In the genomic region with DNA sequence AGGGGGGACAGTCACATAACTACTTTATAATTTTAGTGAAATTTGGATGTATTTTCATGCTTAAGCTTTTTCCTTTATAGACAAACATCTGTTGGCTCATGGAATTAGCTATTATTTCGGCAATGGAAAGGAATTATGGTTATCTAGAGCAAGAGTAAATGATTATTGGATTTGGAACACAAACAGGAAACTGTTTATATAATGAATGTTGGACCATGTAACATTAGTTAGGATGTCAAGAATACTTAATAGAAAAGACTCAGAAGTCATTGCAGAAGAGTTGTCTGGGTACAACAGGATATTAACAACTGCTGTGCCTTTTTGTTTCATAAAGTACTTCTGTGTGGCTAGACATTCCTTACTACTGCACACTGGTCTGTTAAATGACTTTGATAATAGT, we compare ENCODE assay signal across 20 cellular contexts.
A peak's percentile ranks its signal among the peaks of the same experiment; 100 is the strongest.
DNase-seq lines count a peak whose midpoint lies in the region; ATAC-seq, FAIRE-seq and TF ChIP-seq lines count a peak whose summit lies in the region.
"Had no signal": no experiment of that assay in that cellular context is flagged by ENCODE, and none has a peak within 500 bp of the region (broad histone marks: within the 10 kb centered on the region; RNA-seq: fewer than 3 reads in every experiment).

No MANE protein-coding gene starts in this region.

- no peaks in the 10 kb centered on the region for H3K27me3 ChIP-seq in osteoblast (ENCODE audit: insufficient read depth, low read length)

- H3K36me3 ChIP-seq in HEK293 (ENCODE audit: control insufficient read depth in 2 of 2, insufficient read depth in 1 of 2, low read length in 2 of 2) (no peaks in the 10 kb centered on the region), osteoblast (ENCODE audit: insufficient read depth, low read length) (no peaks in the 10 kb centered on the region)
- H3K36me3 ChIP-seq: HAP-1 had no signal

- CTCF ChIA-PET in HEK293 (lab: Yijun Ruan, JAX), result interaction anchor here (0.9 kb wide), 1 partner anchor 9 kb away, joined by 3 read pairs; no protein-coding TSS in a partner anchor

- H3K79me2 ChIP-seq in osteoblast (ENCODE audit: insufficient read depth, low read length), result no peaks in the 10 kb centered on the region

- H3K4me2 ChIP-seq in osteoblast (ENCODE audit: insufficient read depth, low read length), result no peak overlapping the region
- H3K4me2 ChIP-seq: A549, GM23338 had no signal

- peak; percentile 14 for FAIRE-seq in GM19239 (lab: Jason Lieb, UNC)
- FAIRE-seq: A549, GM12891, GM18507 had no signal

- H3K9me3 ChIP-seq in HEK293 (ENCODE audit: control insufficient read depth, insufficient read depth, low read depth, low read length) (no peaks in the 10 kb centered on the region), osteoblast (ENCODE audit: low read depth, low read length) (no peaks in the 10 kb centered on the region)
- H3K9me3 ChIP-seq: A549, HAP-1 had no signal

- H3K4me1 ChIP-seq in HEK293 (ENCODE audit: control insufficient read depth, insufficient read depth, low read length), result peaks cover 6% of the 10 kb centered on the region; the same call in 1 of the 2 replicates
- H3K4me1 ChIP-seq in osteoblast (ENCODE audit: insufficient read depth, low read length), result no peaks in the 10 kb centered on the region
- H3K4me1 ChIP-seq: A549 had no signal

- no peak overlapping the region for H3K27ac ChIP-seq in HEK293 (ENCODE audit: extremely low read depth, low read depth, low read length)
- H3K27ac ChIP-seq in osteoblast (ENCODE audit: low read depth, low read length), result no peak overlapping the region
- H3K27ac ChIP-seq: A549 had no signal

- TF ChIP-seq CTCF in HEK293 (tag by site-specific recombination; IDR thresholded peaks at IDR 0.05), result no peak
- TF ChIP-seq CTCF in osteoblast (IDR thresholded peaks at IDR 0.05; ENCODE audit: extremely low read depth, low read depth, low read length), result no peak

- peak overlapping the region; percentile 15 for H2AFZ ChIP-seq in osteoblast (ENCODE audit: low read length)
- H2AFZ ChIP-seq: GM23338 had no signal

- H4K20me1 ChIP-seq in osteoblast (ENCODE audit: insufficient read depth, low read length), result no peaks in the 10 kb centered on the region

- POLR2A ChIA-PET in HEK293 (lab: Yijun Ruan, JAX), result no interaction called here

- H3K4me3 ChIP-seq in HEK293 (ENCODE audit: low read depth, low read length) (no peak overlapping the region), osteoblast (ENCODE audit: insufficient read depth, low read length) (no peak overlapping the region)
- H3K4me3 ChIP-seq: A549, GM23338, HAP-1 had no signal

- DNase-seq in GM19239 (ENCODE audit: insufficient read length, low spot score) (no peak), osteoblast (ENCODE audit: insufficient read length, low spot score, missing footprints) (no peak), NCI-H1417 treated with DMSO at 0.1 percent for 48 hours (lab: John Stamatoyannopoulos, UW) (no peak), SHP77 treated with DMSO at 0.1 percent for 48 hours (lab: John Stamatoyannopoulos, UW) (no peak)
- no peak for DNase-seq in activated CD8-positive, alpha-beta memory T cell treated with anti-CD3 and anti-CD28 coated beads for 24 hours
- DNase-seq: 8988T; C1 segment of cervical spinal cord; Calu3; CD4-positive, alpha-beta memory T cell; COR-L47; DMS53; DMS79 treated with DMSO at 0.1 percent for 48 hours; GF-D8 had no signal

- ATAC-seq in GM19395 (IDR thresholded peaks at IDR 0.05; ENCODE audit: unreplicated experiment), result no peak
- ATAC-seq: A549, GM23338 had no signal

TF ChIP-seq in HEK293, 187 proteins besides CTCF, POLR2A, EP300 and RAD21:
- TF ChIP-seq ZNF112 (tag by site-specific recombination; IDR thresholded peaks at IDR 0.05) (no peak), ZNF664 (tag by site-specific recombination; IDR thresholded peaks at IDR 0.05) (peak; percentile 62; the same call in 1 of the 2 replicates)
- TF ChIP-seq, protein P1, sequence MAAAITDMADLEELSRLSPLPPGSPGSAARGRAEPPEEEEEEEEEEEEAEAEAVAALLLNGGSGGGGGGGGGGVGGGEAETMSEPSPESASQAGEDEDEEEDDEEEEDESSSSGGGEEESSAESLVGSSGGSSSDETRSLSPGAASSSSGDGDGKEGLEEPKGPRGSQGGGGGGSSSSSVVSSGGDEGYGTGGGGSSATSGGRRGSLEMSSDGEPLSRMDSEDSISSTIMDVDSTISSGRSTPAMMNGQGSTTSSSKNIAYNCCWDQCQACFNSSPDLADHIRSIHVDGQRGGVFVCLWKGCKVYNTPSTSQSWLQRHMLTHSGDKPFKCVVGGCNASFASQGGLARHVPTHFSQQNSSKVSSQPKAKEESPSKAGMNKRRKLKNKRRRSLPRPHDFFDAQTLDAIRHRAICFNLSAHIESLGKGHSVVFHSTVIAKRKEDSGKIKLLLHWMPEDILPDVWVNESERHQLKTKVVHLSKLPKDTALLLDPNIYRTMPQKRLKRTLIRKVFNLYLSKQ (tag by site-specific recombination; IDR thresholded peaks at IDR 0.05; ENCODE audit: borderline replicate concordance), result no peak
TF ChIP-seq in HEK293: peak in this region for 1.
